28 cellular contexts compared by ENCODE assay signal in the genomic region with DNA sequence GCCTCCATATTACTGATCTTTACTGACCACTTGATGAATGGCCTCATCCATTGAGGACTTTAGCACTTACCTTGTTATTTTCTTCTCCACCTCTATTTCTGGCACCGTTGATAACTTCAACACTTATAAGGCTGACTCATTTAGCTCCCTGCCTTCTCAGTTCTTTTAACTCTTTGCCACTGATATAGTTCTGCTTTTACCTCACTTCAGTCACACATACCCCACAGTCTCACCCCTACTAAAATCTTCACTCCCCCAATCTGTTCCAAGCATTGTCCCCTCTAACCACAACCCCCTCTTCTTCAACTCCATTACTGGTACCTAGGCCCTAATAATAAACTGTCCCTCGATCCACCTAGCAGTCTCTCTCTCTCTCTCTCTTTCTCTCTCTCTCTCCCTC.
DNase-seq lines count a peak whose midpoint lies in the region; ATAC-seq and TF ChIP-seq lines count a peak whose summit lies in the region.
"Had no signal": no experiment of that assay in that cellular context is flagged by ENCODE, and none has a peak within 500 bp of the region (broad histone marks: within the 10 kb centered on the region; RNA-seq: fewer than 3 reads in every experiment).

No MANE protein-coding gene starts in this region.

- H3K27ac Mint-ChIP-seq in stimulated activated memory B cell treated with anti-CD40 and anti-IgM and Interleukin-4, amounts not matched to agents 10 μg/mL and 1 μg/mL and 100 μg/mL, for 72 hours, result no peak overlapping the region
- H3K27ac Mint-ChIP-seq: activated CD4-positive, alpha-beta memory T cell treated with anti-CD3 and anti-CD28 coated beads for 36 hours; activated naive CD4-positive, alpha-beta T cell treated with anti-CD3 and anti-CD28 coated beads, Interleukin-2, amount 10 ng/mL, durations not matched to agents 7 days and 5 days; activated T-cell treated with anti-CD3 and anti-CD28 coated beads, Interleukin-2, amount 50 U/mL, for 72 hours; HFFc6; neural progenitor cell; type B pancreatic cell had no signal

- H3K27ac ChIP-seq in esophagus squamous epithelium, result no peak overlapping the region
- H3K27ac ChIP-seq: BLaER1 treated with 17β-estradiol and CSF1 and Interleukin-3, amounts not matched to agents 10 nM and 100 nM; brain microvascular endothelial cell; heart right ventricle; neural progenitor cell; parathyroid adenoma had no signal

- 43 to 64% methylated on average over 2 of the region's 2 CpGs for WGBS in esophagus squamous epithelium, 2 donors

- no peak for TF ChIP-seq POLR2A in esophagus squamous epithelium (IDR thresholded peaks at IDR 0.05)

- intact Hi-C loops in esophagus squamous epithelium (cut with DNase I), result no loop called here

- no peaks in the 10 kb centered on the region for H3K9me3 Mint-ChIP-seq in stimulated activated memory B cell treated with anti-CD40 and anti-IgM and Interleukin-4, amounts not matched to agents 10 μg/mL and 1 μg/mL and 100 μg/mL, for 72 hours
- H3K9me3 Mint-ChIP-seq: activated CD4-positive, alpha-beta memory T cell treated with anti-CD3 and anti-CD28 coated beads for 36 hours; activated naive CD4-positive, alpha-beta T cell treated with anti-CD3 and anti-CD28 coated beads, Interleukin-2, amount 10 ng/mL, durations not matched to agents 7 days and 5 days; activated T-cell treated with anti-CD3 and anti-CD28 coated beads, Interleukin-2, amount 50 U/mL, for 72 hours; HFFc6; neural progenitor cell; type B pancreatic cell had no signal

- H3K4me1 Mint-ChIP-seq in stimulated activated memory B cell treated with anti-CD40 and anti-IgM and Interleukin-4, amounts not matched to agents 10 μg/mL and 1 μg/mL and 100 μg/mL, for 72 hours, result no peaks in the 10 kb centered on the region
- H3K4me1 Mint-ChIP-seq: activated naive CD4-positive, alpha-beta T cell treated with anti-CD3 and anti-CD28 coated beads, Interleukin-2, amount 10 ng/mL, durations not matched to agents 7 days and 5 days; neural progenitor cell had no signal

- no peak for TF ChIP-seq CTCF in esophagus squamous epithelium (IDR thresholded peaks at IDR 0.05)

- H3K27me3 ChIP-seq in esophagus squamous epithelium, result no peaks in the 10 kb centered on the region
- H3K27me3 ChIP-seq: BLaER1 treated with 17β-estradiol and CSF1 and Interleukin-3, amounts not matched to agents 10 nM and 100 nM; brain microvascular endothelial cell; neural progenitor cell had no signal

- H3K36me3 ChIP-seq in esophagus squamous epithelium, result no peaks in the 10 kb centered on the region
- H3K36me3 ChIP-seq: BLaER1 treated with 17β-estradiol and CSF1 and Interleukin-3, amounts not matched to agents 10 nM and 100 nM; brain microvascular endothelial cell; heart right ventricle; neural progenitor cell had no signal

- DNase-seq in NCI-H345 (lab: John Stamatoyannopoulos, UW) (no peak), esophagus squamous epithelium (lab: John Stamatoyannopoulos, UW) (no peak), hepatic stellate cell (ENCODE audit: low spot score) (no peak)
- DNase-seq: activated CD4-positive, alpha-beta memory T cell treated with anti-CD3 and anti-CD28 coated beads for 36 hours; activated CD4-positive, CD25-positive, alpha-beta regulatory T cell treated with anti-CD3 and anti-CD28 coated beads, Interleukin-2, amount 50 U/mL, for 72 hours; activated naive CD4-positive, alpha-beta T cell treated with anti-CD3 and anti-CD28 coated beads, Interleukin-2, amount 10 ng/mL, durations not matched to agents 7 days and 5 days; activated T-cell treated with anti-CD3 and anti-CD28 coated beads, Interleukin-2, amount 50 U/mL, for 72 hours; amniotic stem cell; brain microvascular endothelial cell; DMS53; heart right ventricle; HFFc6; kidney; NCI-H146; NCI-H446 treated with DMSO at 0.1 percent for 48 hours; NCI-H82; retina; SIG-M5; stimulated activated naive CD4-positive, alpha-beta T cell had no signal

- H3K4me1 ChIP-seq in esophagus squamous epithelium, result no peaks in the 10 kb centered on the region
- H3K4me1 ChIP-seq: heart right ventricle, neural progenitor cell, parathyroid adenoma had no signal

- no peaks in the 10 kb centered on the region for H3K36me3 Mint-ChIP-seq in stimulated activated memory B cell treated with anti-CD40 and anti-IgM and Interleukin-4, amounts not matched to agents 10 μg/mL and 1 μg/mL and 100 μg/mL, for 72 hours
- H3K36me3 Mint-ChIP-seq: activated CD4-positive, alpha-beta memory T cell treated with anti-CD3 and anti-CD28 coated beads for 36 hours; activated naive CD4-positive, alpha-beta T cell treated with anti-CD3 and anti-CD28 coated beads, Interleukin-2, amount 10 ng/mL, durations not matched to agents 7 days and 5 days; neural progenitor cell; type B pancreatic cell had no signal

- no peak overlapping the region for H3K4me3 ChIP-seq in esophagus squamous epithelium
- H3K4me3 ChIP-seq: BLaER1 treated with 17β-estradiol and CSF1 and Interleukin-3, amounts not matched to agents 10 nM and 100 nM; heart right ventricle; neural progenitor cell had no signal

- no peaks in the 10 kb centered on the region for H3K27me3 Mint-ChIP-seq in stimulated activated memory B cell treated with anti-CD40 and anti-IgM and Interleukin-4, amounts not matched to agents 10 μg/mL and 1 μg/mL and 100 μg/mL, for 72 hours
- H3K27me3 Mint-ChIP-seq: activated CD4-positive, alpha-beta memory T cell treated with anti-CD3 and anti-CD28 coated beads for 36 hours; activated naive CD4-positive, alpha-beta T cell treated with anti-CD3 and anti-CD28 coated beads, Interleukin-2, amount 10 ng/mL, durations not matched to agents 7 days and 5 days had no signal

- no peaks in the 10 kb centered on the region for H3K9me3 ChIP-seq in esophagus squamous epithelium
- H3K9me3 ChIP-seq: BLaER1 treated with 17β-estradiol and CSF1 and Interleukin-3, amounts not matched to agents 10 nM and 100 nM; heart right ventricle had no signal

- H3K4me3 Mint-ChIP-seq in stimulated activated memory B cell treated with anti-CD40 and anti-IgM and Interleukin-4, amounts not matched to agents 10 μg/mL and 1 μg/mL and 100 μg/mL, for 72 hours, result no peak overlapping the region
- H3K4me3 Mint-ChIP-seq: activated CD4-positive, alpha-beta memory T cell treated with anti-CD3 and anti-CD28 coated beads for 36 hours; activated naive CD4-positive, alpha-beta T cell treated with anti-CD3 and anti-CD28 coated beads, Interleukin-2, amount 10 ng/mL, durations not matched to agents 7 days and 5 days; activated T-cell treated with anti-CD3 and anti-CD28 coated beads, Interleukin-2, amount 50 U/mL, for 72 hours; HFFc6; neural progenitor cell; type B pancreatic cell had no signal

- ATAC-seq in GM18511 (IDR thresholded peaks at IDR 0.05; ENCODE audit: unreplicated experiment) (peak; percentile 62), GM21515 (IDR thresholded peaks at IDR 0.05; ENCODE audit: unreplicated experiment) (peak; percentile 55), HG03159 (IDR thresholded peaks at IDR 0.05; ENCODE audit: unreplicated experiment) (peak; percentile 60)
- ATAC-seq in stimulated activated memory B cell treated with anti-CD40 and anti-IgM and Interleukin-4, amounts not matched to agents 10 μg/mL and 1 μg/mL and 100 μg/mL, for 72 hours, result peak; percentile 78
- ATAC-seq: activated T-cell treated with anti-CD3 and anti-CD28 coated beads, Interleukin-2, amount 50 U/mL, for 72 hours; heart right ventricle; HepG2 had no signal
